Comparison of ENCODE assay signal across 25 cellular contexts in genomic region chr10:114370199-114370598, GRCh38.
"Had no signal": no experiment of that assay in that cellular context is flagged by ENCODE, and none has a peak within 500 bp of the region (broad histone marks: within the 10 kb centered on the region; RNA-seq: fewer than 3 reads in every experiment).

No MANE protein-coding gene starts in this region.

- H3K27me3 ChIP-seq: body of pancreas, colonic mucosa, esophagus squamous epithelium, pancreas had no signal

- ATAC-seq: body of pancreas; left ventricle myocardium superior; naive thymus-derived CD4-positive, alpha-beta T cell; pancreas; right cardiac atrium; SK-N-SH treated with all-trans-retinoic acid at 6 μM for 48 hours; stimulated activated memory B cell treated with anti-CD40 and anti-IgM and Interleukin-4, amounts not matched to agents 10 μg/mL and 1 μg/mL and 100 μg/mL, for 72 hours; stimulated activated naive CD8-positive, alpha-beta T cell treated with anti-CD3 and anti-CD28 coated beads, Interleukin-15, amount 100 ng/mL, for 72 hours; T-helper 17 cell had no signal

- H3K4me3 ChIP-seq: body of pancreas, colonic mucosa, esophagus squamous epithelium, pancreas had no signal

- H3K9me3 ChIP-seq: body of pancreas, colonic mucosa, esophagus squamous epithelium, pancreas had no signal

- DNase-seq: activated CD4-positive, alpha-beta memory T cell treated with anti-CD3 and anti-CD28 coated beads for 36 hours; activated CD4-positive, alpha-beta T cell treated with anti-CD3 and anti-CD28 coated beads, Interleukin-2, amount 10 ng/mL, durations not matched to agents 24 days and 14 days; activated CD4-positive, CD25-positive, alpha-beta regulatory T cell treated with anti-CD3 and anti-CD28 coated beads, Interleukin-2, amount 50 U/mL, for 72 hours; activated naive CD4-positive, alpha-beta T cell; activated T-cell treated with anti-CD3 and anti-CD28 coated beads, Interleukin-2, amount 50 U/mL, for 48 hours; body of pancreas; cerebellar nuclear complex; colonic mucosa; effector CD8-positive, alpha-beta T cell; esophagus squamous epithelium; glutamatergic neuron; left ventricle myocardium superior; mammary epithelial cell; naive thymus-derived CD4-positive, alpha-beta T cell; nucleus accumbens; pancreas; right cardiac atrium; stimulated activated CD4-positive, alpha-beta T cell treated with anti-CD3 and anti-CD28 coated beads, Interleukin-12 subunit alpha, Interleukin-12 subunit beta, amount 100 ng/mL, for 4 hours; stimulated activated CD4-positive, alpha-beta T cell treated with anti-CD3 and anti-CD28 coated beads, Interleukin-4, amount 100 ng/mL, for 4 hours; stimulated activated CD8-positive, alpha-beta memory T cell treated with anti-CD3 and anti-CD28 coated beads, Interleukin-4, amount 100 ng/mL, for 48 hours; stimulated activated naive CD8-positive, alpha-beta T cell treated with anti-CD3 and anti-CD28 coated beads, Interleukin-15, amount 100 ng/mL, for 72 hours; T-helper 17 cell had no signal

- H3K4me1 ChIP-seq: colonic mucosa had no signal

- H3K36me3 ChIP-seq: colonic mucosa, esophagus squamous epithelium, pancreas had no signal

- H3K27ac ChIP-seq: body of pancreas, colonic mucosa, epithelial cell of prostate, esophagus squamous epithelium, pancreas had no signal
